ENCODE assay signal across 26 cellular contexts in genomic region chr2:211898697-211899096, GRCh38.
"Had no signal": no experiment of that assay in that cellular context is flagged by ENCODE, and none has a peak within 500 bp of the region (broad histone marks: within the 10 kb centered on the region; RNA-seq: fewer than 3 reads in every experiment).

No MANE protein-coding gene starts in this region.

- H3K27ac ChIP-seq: adrenal gland, body of pancreas, colonic mucosa, epithelial cell of prostate, esophagus squamous epithelium had no signal

- H3K27me3 ChIP-seq: adrenal gland, body of pancreas, colonic mucosa, esophagus squamous epithelium had no signal

- ATAC-seq: activated CD4-positive, alpha-beta T cell treated with anti-CD3 and anti-CD28 coated beads for 36 hours; activated CD8-positive, alpha-beta memory T cell treated with anti-CD3 and anti-CD28 coated beads, Interleukin-2, amount 10 ng/mL, durations not matched to agents 7 days and 5 days; activated CD8-positive, alpha-beta T cell treated with anti-CD3 and anti-CD28 coated beads, Interleukin-2, amount 10 ng/mL, durations not matched to agents 7 days and 5 days; activated naive CD8-positive, alpha-beta T cell treated with anti-CD3 and anti-CD28 coated beads, Interleukin-2, amount 50 U/mL, for 24 hours; body of pancreas had no signal

- DNase-seq: activated CD4-positive, alpha-beta memory T cell treated with anti-CD3 and anti-CD28 coated beads for 36 hours; activated CD4-positive, alpha-beta T cell treated with anti-CD3 and anti-CD28 coated beads for 36 hours; activated CD4-positive, alpha-beta T cell treated with anti-CD3 and anti-CD28 coated beads, Interleukin-2, amount 10 ng/mL, durations not matched to agents 24 days and 14 days; activated CD4-positive, CD25-positive, alpha-beta regulatory T cell; activated CD4-positive, CD25-positive, alpha-beta regulatory T cell treated with anti-CD3 and anti-CD28 coated beads, Interleukin-2, amount 50 U/mL, for 72 hours; activated CD8-positive, alpha-beta memory T cell treated with anti-CD3 and anti-CD28 coated beads, Interleukin-2, amount 10 ng/mL, durations not matched to agents 7 days and 5 days; activated CD8-positive, alpha-beta memory T cell treated with anti-CD3 and anti-CD28 coated beads, Interleukin-2, amount 50 U/mL, for 4 hours; activated CD8-positive, alpha-beta T cell treated with anti-CD3 and anti-CD28 coated beads, Interleukin-2, amount 10 ng/mL, durations not matched to agents 7 days and 5 days; activated effector memory CD4-positive, alpha-beta T cell treated with anti-CD3 and anti-CD28 coated beads, Interleukin-2, amount 50 U/mL, for 16 hours; activated naive CD4-positive, alpha-beta T cell treated with anti-CD3 and anti-CD28 coated beads for 36 hours; activated naive CD8-positive, alpha-beta T cell treated with anti-CD3 and anti-CD28 coated beads for 36 hours; activated naive CD8-positive, alpha-beta T cell treated with anti-CD3 and anti-CD28 coated beads, Interleukin-2, amount 50 U/mL, for 24 hours; activated T-cell treated with anti-CD3 and anti-CD28 coated beads, Interleukin-2, amount 50 U/mL, for 1 hour; activated T-cell treated with anti-CD3 and anti-CD28 coated beads, Interleukin-2, amount 50 U/mL, for 48 hours; adrenal gland; amygdala; aorta; body of pancreas; central memory CD4-positive, alpha-beta T cell; cerebellar nuclear complex; colonic mucosa; effector CD8-positive, alpha-beta T cell; esophagus squamous epithelium; foreskin melanocyte; T-helper 2 cell had no signal

- H3K9me3 ChIP-seq: adrenal gland, body of pancreas, colonic mucosa, esophagus squamous epithelium had no signal

- H3K4me3 ChIP-seq: adrenal gland, body of pancreas, colonic mucosa, esophagus squamous epithelium had no signal

- H3K4me1 ChIP-seq: adrenal gland, body of pancreas, colonic mucosa, esophagus squamous epithelium had no signal

- H3K36me3 ChIP-seq: adrenal gland, colonic mucosa, esophagus squamous epithelium had no signal
